27 cellular contexts compared by ENCODE assay signal in the genomic region with DNA sequence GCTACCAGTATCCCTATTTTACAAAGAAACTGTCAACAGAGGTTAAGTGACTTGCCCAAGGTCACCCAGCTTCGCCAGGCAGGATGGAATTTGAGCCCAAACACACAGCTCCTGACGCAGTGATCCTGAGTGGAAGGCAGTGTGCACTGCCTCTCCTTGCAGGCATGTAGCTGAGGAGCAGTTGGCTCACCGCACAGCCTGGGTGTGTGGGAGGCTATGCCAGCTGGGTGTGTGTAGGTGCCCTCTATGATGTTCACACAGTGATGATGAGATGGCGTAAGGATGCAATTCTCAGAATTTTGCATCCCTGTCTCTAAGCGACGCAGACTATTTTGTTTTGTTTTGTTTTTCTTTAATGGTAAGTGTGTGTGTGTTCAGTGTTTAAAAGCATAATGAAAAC.
"Had no signal": no experiment of that assay in that cellular context is flagged by ENCODE, and none has a peak within 500 bp of the region (broad histone marks: within the 10 kb centered on the region; RNA-seq: fewer than 3 reads in every experiment).

No MANE protein-coding gene starts in this region.

- H3K36me3 ChIP-seq: brain microvascular endothelial cell, WERI-Rb-1 had no signal

- DNase-seq: activated CD4-positive, alpha-beta memory T cell treated with anti-CD3 and anti-CD28 coated beads, Interleukin-2, amount 10 ng/mL, durations not matched to agents 7 days and 5 days; activated CD4-positive, alpha-beta T cell treated with anti-CD3 and anti-CD28 coated beads for 1 hour; activated CD4-positive, alpha-beta T cell treated with anti-CD3 and anti-CD28 coated beads for 48 hours; activated CD4-positive, CD25-positive, alpha-beta regulatory T cell; activated CD8-positive, alpha-beta memory T cell treated with anti-CD3 and anti-CD28 coated beads for 24 hours; activated CD8-positive, alpha-beta memory T cell treated with anti-CD3 and anti-CD28 coated beads, Interleukin-2, amount 10 ng/mL, durations not matched to agents 7 days and 5 days; activated CD8-positive, alpha-beta memory T cell treated with anti-CD3 and anti-CD28 coated beads, Interleukin-2, amount 50 U/mL, for 48 hours; activated effector memory CD4-positive, alpha-beta T cell treated with Interleukin-2 at 50 U/mL for 16 hours; activated naive CD4-positive, alpha-beta T cell treated with anti-CD3 and anti-CD28 coated beads, Interleukin-2, amount 10 ng/mL, durations not matched to agents 7 days and 5 days; activated naive CD8-positive, alpha-beta T cell treated with anti-CD3 and anti-CD28 coated beads, Interleukin-2, amount 50 U/mL, for 24 hours; activated T-cell treated with anti-CD3 and anti-CD28 coated beads, Interleukin-2, amount 50 U/mL, for 48 hours; aorta; brain microvascular endothelial cell; NCI-H1048; NCI-H1105 treated with DMSO at 0.1 percent for 48 hours; NCI-H1436; NCI-H1694; NCI-H1930; NCI-H2081 treated with DMSO at 0.1 percent for 48 hours; NCI-H226; NCI-H446 treated with DMSO at 0.1 percent for 48 hours; NCI-H69; OCI-M1; Right ventricle myocardium superior; T1000; WERI-Rb-1 had no signal

- FAIRE-seq: K562 had no signal

- H3K27me3 ChIP-seq: brain microvascular endothelial cell had no signal

- ATAC-seq: activated CD8-positive, alpha-beta memory T cell treated with anti-CD3 and anti-CD28 coated beads, Interleukin-2, amount 10 ng/mL, durations not matched to agents 7 days and 5 days; activated naive CD8-positive, alpha-beta T cell treated with anti-CD3 and anti-CD28 coated beads, Interleukin-2, amount 50 U/mL, for 24 hours; K562 had no signal

- H3K27ac ChIP-seq: brain microvascular endothelial cell, WERI-Rb-1 had no signal

- H3K4me3 ChIP-seq: K562 had no signal
